25 cellular contexts compared by ENCODE assay signal in the genomic region with DNA sequence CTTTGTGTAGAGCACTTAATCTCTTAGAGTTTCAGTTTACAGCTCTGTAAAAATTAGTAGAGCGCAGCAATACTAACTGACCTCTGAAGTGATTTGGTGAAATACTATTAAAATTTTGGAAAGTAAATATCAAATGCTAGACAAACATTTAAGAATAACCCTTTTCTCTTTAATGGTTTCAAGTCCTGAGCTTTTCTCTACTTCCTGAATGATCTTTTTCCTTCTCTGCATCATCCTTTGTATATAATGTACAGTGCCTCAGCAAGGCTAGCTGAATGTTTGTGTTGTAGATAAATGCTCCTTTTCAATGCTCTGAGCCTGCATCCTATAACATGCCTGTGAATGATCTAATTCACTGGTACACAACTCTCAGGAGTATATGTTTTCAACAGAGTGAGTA.
"Had no signal": no experiment of that assay in that cellular context is flagged by ENCODE, and none has a peak within 500 bp of the region (broad histone marks: within the 10 kb centered on the region; RNA-seq: fewer than 3 reads in every experiment).

No MANE protein-coding gene starts in this region.

- H3K27ac ChIP-seq: epithelial cell of prostate, gastrocnemius medialis, lower lobe of right lung, ovary, psoas muscle, sigmoid colon, stomach, vagina had no signal

- DNase-seq: effector CD8-positive, alpha-beta T cell; endodermal cell; foreskin fibroblast; gastrocnemius medialis; head of caudate nucleus; left ventricle myocardium superior; lower lobe of right lung; naive thymus-derived CD8-positive, alpha-beta T cell; nephron progenitor cell; occipital lobe; ovary; posterior cingulate gyrus; psoas muscle; right cardiac atrium; sigmoid colon; stimulated activated CD4-positive, alpha-beta T cell treated with anti-CD3 and anti-CD28 coated beads, Interleukin-2, amount 100 ng/mL, for 24 hours; stimulated activated CD4-positive, alpha-beta T cell treated with anti-CD3 and anti-CD28 coated beads, Interleukin-4, amount 100 ng/mL, for 24 hours; stimulated activated naive CD4-positive, alpha-beta T cell treated with Interleukin-2 at 50 U/mL for 16 hours; stomach; trophoblast cell had no signal

- ATAC-seq: esophagus mucosa; gastrocnemius medialis; left ventricle myocardium superior; lower lobe of right lung; naive thymus-derived CD8-positive, alpha-beta T cell; psoas muscle; right cardiac atrium; stimulated activated effector memory CD8-positive, alpha-beta T cell treated with anti-CD3 and anti-CD28 coated beads, Interleukin-12 subunit alpha, Interleukin-12 subunit beta, amount 100 ng/mL, for 72 hours had no signal

- H3K4me3 ChIP-seq: gastrocnemius medialis, lower lobe of right lung, ovary, psoas muscle, sigmoid colon, stomach, thyroid gland, vagina had no signal

- H3K36me3 ChIP-seq: gastrocnemius medialis, lower lobe of right lung, ovary, sigmoid colon, stomach, thyroid gland, vagina had no signal

- H3K27me3 ChIP-seq: gastrocnemius medialis, ovary, sigmoid colon, stomach, thyroid gland, vagina had no signal

- H3K4me1 ChIP-seq: gastrocnemius medialis, lower lobe of right lung, psoas muscle, sigmoid colon, stomach, vagina had no signal

- H3K9me3 ChIP-seq: gastrocnemius medialis, lower lobe of right lung, ovary, psoas muscle, sigmoid colon, stomach, thyroid gland, vagina had no signal
